Comparison of ENCODE assay signal across 8 cellular contexts in the genomic region with DNA sequence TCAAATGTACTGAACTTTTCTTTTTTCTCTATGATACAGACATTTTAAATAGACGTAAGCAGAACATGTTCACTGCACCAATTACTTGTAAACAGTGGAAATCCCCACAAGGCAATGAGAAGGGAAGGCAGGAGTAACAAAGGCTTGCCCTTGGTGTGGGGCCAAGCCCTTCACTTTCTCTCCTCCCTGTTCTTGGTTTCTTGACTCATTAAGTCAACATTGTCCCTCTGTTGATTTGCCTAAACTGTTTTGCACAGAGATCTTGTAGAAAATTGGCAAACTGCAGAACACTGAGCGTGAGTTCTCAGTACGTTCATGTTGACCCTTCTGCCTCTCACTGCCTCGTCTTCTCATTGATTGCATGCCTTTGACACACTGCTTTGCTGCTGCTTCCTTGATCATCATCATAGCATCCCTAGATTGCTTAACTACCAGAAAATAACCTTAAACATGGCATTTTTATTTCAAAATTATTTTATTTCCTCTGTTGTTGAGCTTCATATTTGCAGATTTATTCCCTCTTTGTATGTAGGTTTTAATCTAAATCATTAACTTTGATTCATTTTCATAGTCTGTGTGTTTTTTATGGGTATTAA.
DNase-seq lines count a peak whose midpoint lies in the region; ATAC-seq and TF ChIP-seq lines count a peak whose summit lies in the region.

No MANE protein-coding gene starts in this region.

- 41% methylated on average over 4 of the region's 4 CpGs for WGBS in esophagus muscularis mucosa

- TF ChIP-seq CTCF in esophagus muscularis mucosa (IDR thresholded peaks at IDR 0.05) = no peak

- no peak for TF ChIP-seq EP300 in esophagus muscularis mucosa (IDR thresholded peaks at IDR 0.05)

- ATAC-seq in GM19397 (IDR thresholded peaks at IDR 0.05; ENCODE audit: unreplicated experiment) (peak; percentile 55), esophagus mucosa (peak; percentile 95)

- peaks cover 0 to 4% (median 0%) of the 10 kb centered on the region in 3 donors for H3K4me1 ChIP-seq in skeletal muscle tissue (ENCODE audit: control insufficient read depth in 3 of 3, insufficient read depth in 3 of 3, low read length in 3 of 3)
- H3K4me1 ChIP-seq in esophagus muscularis mucosa = peaks cover 5 to 26% (median 21%) of the 10 kb centered on the region in 4 donors

- intact Hi-C loops in esophagus muscularis mucosa (cut with DNase I) = no loop called here

- H3K27me3 ChIP-seq in skeletal muscle tissue (ENCODE audit: control insufficient read depth in 3 of 3, insufficient read depth in 3 of 3, low read length in 3 of 3) (no peaks in the 10 kb centered on the region), esophagus muscularis mucosa (no peaks in the 10 kb centered on the region)

- no peak for TF ChIP-seq POLR2A in esophagus muscularis mucosa (IDR thresholded peaks at IDR 0.05; ENCODE audit: low read depth)

- DNase-seq in Ammon's horn (ENCODE audit: low spot score) = peak; percentile 9
- DNase-seq in NCI-H446 treated with DMSO at 0.1 percent for 48 hours (lab: John Stamatoyannopoulos, UW) = peak; percentile 47
- DNase-seq in inferior parietal cortex (ENCODE audit: extremely low spot score) = no peak
- DNase-seq in esophagus muscularis mucosa (ENCODE audit: extremely low spot score) = no peak
- DNase-seq in midbrain (lab: John Stamatoyannopoulos, UW) = no peak

- H3K9me3 ChIP-seq in skeletal muscle tissue (ENCODE audit: control insufficient read depth in 3 of 3, low read length in 3 of 3) (no peaks in the 10 kb centered on the region), esophagus muscularis mucosa (no peaks in the 10 kb centered on the region)

- H3K36me3 ChIP-seq in skeletal muscle tissue (ENCODE audit: control insufficient read depth in 3 of 3, insufficient read depth in 3 of 3, low read length in 3 of 3) (no peaks in the 10 kb centered on the region), esophagus muscularis mucosa (no peaks in the 10 kb centered on the region)

- no peak overlapping the region for H3K9ac ChIP-seq in skeletal muscle tissue (ENCODE audit: low read depth in 1 of 3, low read length in 3 of 3)

- H3K4me3 ChIP-seq in skeletal muscle tissue (ENCODE audit: low read length in 3 of 3) = no peak overlapping the region
- H3K4me3 ChIP-seq in esophagus muscularis mucosa = no peak overlapping the region

- H3K27ac ChIP-seq in skeletal muscle tissue (ENCODE audit: low read depth, low read length) = peak overlapping the region; percentile 4
- no peak overlapping the region for H3K27ac ChIP-seq in esophagus muscularis mucosa (replicated peaks in 1 of 4)

Comparison
In these comparisons a context has a peak if more than half of its experiments do, and no peak if none do; other contexts are left out.
1. DNase-seq: peak in Ammon's horn (single experiment) and NCI-H446 treated with DMSO at 0.1 percent for 48 hours (single experiment); none in inferior parietal cortex (single experiment), esophagus muscularis mucosa (single experiment) and midbrain (single experiment).